ENCODE assay signal across 35 cellular contexts in genomic region chr9:86955003-86955402, GRCh38.
"Had no signal": no experiment of that assay in that cellular context is flagged by ENCODE, and none has a peak within 500 bp of the region (broad histone marks: within the 10 kb centered on the region; RNA-seq: fewer than 3 reads in every experiment).

No MANE protein-coding gene starts in this region.

- H3K27ac ChIP-seq: KMS-11 had no signal

- DNase-seq: Karpas-422, Kasumi-1, MG63, MM.1S, MV-4-11, NCI-H1048, NCI-H1092, NCI-H1092 treated with DMSO at 0.1 percent for 48 hours, NCI-H1105, NCI-H1105 treated with DMSO at 0.1 percent for 48 hours, NCI-H1417, NCI-H1417 treated with DMSO at 0.1 percent for 48 hours, NCI-H1436, NCI-H1436 treated with DMSO at 0.1 percent for 48 hours, NCI-H146, NCI-H1694, NCI-H1694 treated with DMSO at 0.1 percent for 48 hours, NCI-H187, NCI-H187 treated with DMSO at 0.1 percent for 48 hours, NCI-H1930, NCI-H2029, NCI-H2029 treated with DMSO at 0.1 percent for 48 hours, NCI-H2081, NCI-H2081 treated with DMSO at 0.1 percent for 48 hours, NCI-H2107, NCI-H2171, NCI-H2171 treated with DMSO at 0.1 percent for 48 hours, NCI-H2227 treated with DMSO at 0.1 percent for 48 hours, NCI-H226, NCI-H345, NCI-H446, NCI-H446 treated with DMSO at 0.1 percent for 48 hours, NCI-H510A, NCI-H510A treated with DMSO at 0.1 percent for 48 hours had no signal

- H3K4me3 ChIP-seq: MG63 had no signal

- H3K9me3 ChIP-seq: MG63 had no signal

- H3K27me3 ChIP-seq: MG63 had no signal

- H3K36me3 ChIP-seq: MG63 had no signal
